Comparison of ENCODE assay signal across 1 cellular context in genomic region chr20:35828916-35829315, GRCh38.
TF ChIP-seq lines count a peak whose summit lies in the region.

No MANE protein-coding gene starts in this region.

TF ChIP-seq in GM23338, 12 proteins besides CTCF, POLR2A, EP300 and RAD21 (continued from another document):
- TF ChIP-seq ZNF462 (CRISPR knock-in tag; IDR thresholded peaks at IDR 0.05), result no peak
- no peak for TF ChIP-seq ETS1 (IDR thresholded peaks at IDR 0.05)
- no peak for TF ChIP-seq ZNF331 (CRISPR knock-in tag; IDR thresholded peaks at IDR 0.05; ENCODE audit: low read depth)
- TF ChIP-seq NANOG (IDR thresholded peaks at IDR 0.05; ENCODE audit: borderline replicate concordance), result no peak
- TF ChIP-seq JUNB (IDR thresholded peaks at IDR 0.05; ENCODE audit: unreplicated experiment), result no peak
- no peak for TF ChIP-seq EZH2 (IDR thresholded peaks at IDR 0.05; ENCODE audit: low read depth, unreplicated experiment)
